ENCODE assay signal across 12 cellular contexts in the genomic region with DNA sequence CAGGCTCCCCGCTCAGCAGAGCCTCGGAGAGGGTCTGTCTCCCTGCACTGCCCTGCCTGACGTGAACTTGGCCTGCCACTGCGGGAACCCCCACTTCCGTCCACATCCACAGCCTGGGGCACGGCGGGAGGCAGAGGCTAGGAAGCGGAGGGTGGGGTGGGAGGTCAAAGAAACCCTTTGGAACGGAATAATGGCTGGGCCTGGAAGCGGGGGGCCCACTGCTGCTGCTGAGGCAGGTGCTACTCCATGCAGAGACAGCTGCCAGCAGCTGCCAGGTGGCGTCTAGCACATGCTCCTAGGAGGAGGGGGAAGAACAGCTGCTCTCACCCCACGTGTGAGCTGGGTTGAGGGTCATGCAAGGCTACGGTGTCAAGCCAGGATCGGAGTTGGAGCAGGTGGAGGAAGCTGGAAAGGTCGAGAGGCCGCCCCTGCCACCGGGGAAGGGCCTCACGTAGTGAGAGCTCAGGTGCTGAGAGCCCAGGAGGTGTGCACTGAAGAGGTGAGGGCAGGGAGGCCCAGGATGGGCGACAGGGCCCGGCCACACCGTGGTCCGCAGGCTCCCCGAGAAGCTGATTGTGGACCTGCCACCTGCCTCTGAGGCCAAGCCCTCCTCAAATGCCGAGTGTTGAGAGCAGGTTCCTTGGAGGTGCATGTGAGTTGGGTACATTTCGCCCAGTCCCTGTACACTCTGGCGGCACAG. TPM values are rescaled to one million over a fixed set of nuclear protein-coding genes. Genes with fewer than 3 reads are reported as not detected.
DNase-seq lines count a peak whose midpoint lies in the region; ATAC-seq, FAIRE-seq and TF ChIP-seq lines count a peak whose summit lies in the region.
"Had no signal": no experiment of that assay in that cellular context is flagged by ENCODE, and none has a peak within 500 bp of the region (broad histone marks: within the 10 kb centered on the region; RNA-seq: fewer than 3 reads in every experiment).

No MANE protein-coding gene starts in this region.

- H3K4me1 ChIP-seq in CD4-positive, alpha-beta memory T cell (ENCODE audit: insufficient read depth, low read length) = peaks cover 7% of the 10 kb centered on the region
- H3K4me1 ChIP-seq in kidney (ENCODE audit: control insufficient read depth in 1 of 2, insufficient read depth in 1 of 2, low read depth in 1 of 2, low read length in 2 of 2) = peaks cover 0 to 10% of the 10 kb centered on the region in 2 donors
- H3K4me1 ChIP-seq: foreskin keratinocyte had no signal

- no peaks in the 10 kb centered on the region for H3K9me3 Mint-ChIP-seq in WTC11
- no peaks in the 10 kb centered on the region for H3K9me3 Mint-ChIP-seq in type B pancreatic cell
- H3K9me3 Mint-ChIP-seq in CD4-positive, alpha-beta memory T cell = no peaks in the 10 kb centered on the region

- peaks cover 23% of the 10 kb centered on the region for H3K27me3 Mint-ChIP-seq in WTC11 (ENCODE audit: low read depth)
- peaks cover 5% of the 10 kb centered on the region for H3K27me3 Mint-ChIP-seq in type B pancreatic cell
- peaks cover 10% of the 10 kb centered on the region in 2 donors for H3K27me3 Mint-ChIP-seq in CD4-positive, alpha-beta memory T cell

- no peak overlapping the region for H3K4me3 ChIP-seq in CD4-positive, alpha-beta memory T cell (ENCODE audit: low read length in 2 of 2)
- no peak overlapping the region for H3K4me3 ChIP-seq in kidney (ENCODE audit: low read length in 2 of 2)
- H3K4me3 ChIP-seq: lung had no signal

- POLR2A ChIA-PET in WTC11 (lab: Charles Lee) = interaction anchor here (0.6 to 3.0 kb wide), 4 partner anchors 13 to 19 kb away, joined by 3 to 9 read pairs (median 4); partner anchors contain the start of gene FAAP100
- POLR2A ChIA-PET in CD4-positive, alpha-beta memory T cell (lab: Charles Lee; ENCODE audit: partially characterized antibody) = interaction anchor here (0.9 to 3.4 kb wide), 2 partner anchors 14 to 23 kb away, joined by 5 to 16 read pairs; partner anchors contain the start of gene FAAP100

- no peaks in the 10 kb centered on the region for H3K9me3 ChIP-seq in CD4-positive, alpha-beta memory T cell (ENCODE audit: control insufficient read depth in 1 of 2, low read length in 2 of 2)
- H3K9me3 ChIP-seq in kidney (ENCODE audit: control insufficient read depth in 1 of 2, low read length in 2 of 2) = no peaks in the 10 kb centered on the region

- H3K27ac ChIP-seq in CD4-positive, alpha-beta memory T cell (ENCODE audit: low read depth, low read length) = no peak overlapping the region
- no peak overlapping the region for H3K27ac ChIP-seq in kidney (ENCODE audit: low read depth in 2 of 2, low read length in 2 of 2)
- H3K27ac ChIP-seq: foreskin keratinocyte had no signal

- H3K4me3 Mint-ChIP-seq in WTC11 (no peak overlapping the region; the same call in 1 of the 2 replicates), type B pancreatic cell (peak overlapping the region; percentile 44)
- peak overlapping the region in 1 of 8 donors; percentile 73 for H3K4me3 Mint-ChIP-seq in CD4-positive, alpha-beta memory T cell

- ATAC-seq in Right ventricle myocardium inferior (no peak), Right ventricle myocardium superior (ENCODE audit: poor library complexity) (no peak), WTC11 (no peak; the same call in 1 of the 2 replicates)

- no peaks in the 10 kb centered on the region for H3K4me1 Mint-ChIP-seq in WTC11
- H3K4me1 Mint-ChIP-seq in type B pancreatic cell (ENCODE audit: unreplicated experiment) = peaks cover 4% of the 10 kb centered on the region
- H3K4me1 Mint-ChIP-seq in CD4-positive, alpha-beta memory T cell = no peaks in the 10 kb centered on the region

- TF ChIP-seq CTCF in WTC11 (IDR thresholded peaks at IDR 0.05) = no peak
- TF ChIP-seq CTCF in type B pancreatic cell (conservative IDR thresholded peaks at IDR 0.05) = peak; percentile 10
- no peak for TF ChIP-seq CTCF in kidney (IDR thresholded peaks at IDR 0.05; ENCODE audit: borderline replicate concordance, extremely low read depth, insufficient read depth)

- H3K27me3 ChIP-seq in CD4-positive, alpha-beta memory T cell (ENCODE audit: insufficient read depth, low read length) = peaks cover 3% of the 10 kb centered on the region

- FAIRE-seq in kidney (lab: Jason Lieb, UNC) = no peak
- FAIRE-seq: TTC549 had no signal

- H3K36me3 Mint-ChIP-seq in WTC11 (no peaks in the 10 kb centered on the region), type B pancreatic cell (no peaks in the 10 kb centered on the region)
- H3K36me3 Mint-ChIP-seq in CD4-positive, alpha-beta memory T cell = peaks cover 9 to 11% of the 10 kb centered on the region in 2 donors

- CTCF ChIA-PET in WTC11 (lab: Charles Lee) = interaction anchor here (0.6 to 3.3 kb wide), 13 partner anchors 11 to 283 kb away, joined by 3 to 31 read pairs (median 4); partner anchors contain the start of genes BAHCC1, FAAP100 and SLC38A10
- CTCF ChIA-PET in CD4-positive, alpha-beta memory T cell (lab: Charles Lee; ENCODE audit: partially characterized antibody) = interaction anchor here (0.7 to 2.3 kb wide), 3 partner anchors 19 to 396 kb away, joined by 3 to 9 read pairs (median 3); no protein-coding TSS in a partner anchor

- peak overlapping the region; percentile 48; the same call in 1 of the 2 replicates for H3K27ac Mint-ChIP-seq in WTC11
- peak overlapping the region; percentile 90 for H3K27ac Mint-ChIP-seq in type B pancreatic cell
- no peak overlapping the region for H3K27ac Mint-ChIP-seq in CD4-positive, alpha-beta memory T cell

- DNase-seq in Right ventricle myocardium inferior (ENCODE audit: missing footprints) (peak; percentile 51), Right ventricle myocardium superior (no peak), NCI-H2171 treated with DMSO at 0.1 percent for 48 hours (lab: John Stamatoyannopoulos, UW) (peak; percentile 98), WTC11 (ENCODE audit: low spot score) (no peak), type B pancreatic cell (ENCODE audit: extremely low spot score, unreplicated experiment) (no peak), NCI-H446 (lab: John Stamatoyannopoulos, UW) (no peak), kidney (no peak)
- no peak for DNase-seq in CD4-positive, alpha-beta memory T cell
- DNase-seq: cerebellar nuclear complex, foreskin keratinocyte had no signal

- H3K36me3 ChIP-seq in CD4-positive, alpha-beta memory T cell (ENCODE audit: insufficient read depth, low read length) = peaks cover 5% of the 10 kb centered on the region
- H3K36me3 ChIP-seq in kidney (ENCODE audit: control insufficient read depth in 1 of 2, insufficient read depth in 2 of 2, low read length in 2 of 2) = no peaks in the 10 kb centered on the region

- intact Hi-C loops in Right ventricle myocardium inferior (cut with DNase I) = loop anchor here (5.0 kb wide), 1 partner anchor 286 kb away; no protein-coding TSS in a partner anchor
- intact Hi-C loops in Right ventricle myocardium superior (cut with DNase I) = no loop called here
- intact Hi-C loops in CD4-positive, alpha-beta memory T cell (cut with micrococcal nuclease) = loop anchor here (5.0 kb wide), 1 partner anchor 286 kb away; no protein-coding TSS in a partner anchor
- intact Hi-C loops in kidney (cut with DNase I) = no loop called here

- no peak overlapping the region for H3K9ac ChIP-seq in kidney (ENCODE audit: low read length in 2 of 2)

TF ChIP-seq in WTC11, 78 proteins besides CTCF, POLR2A, EP300 and RAD21 (continues in another document):
- TF ChIP-seq E2F5 (CRISPR knock-in tag; IDR thresholded peaks at IDR 0.05) (no peak), PRRX2 (CRISPR knock-in tag; IDR thresholded peaks at IDR 0.05) (0 out of 2 replicates have a peak, but pooled peaks have one; percentile 33)
- TF ChIP-seq, protein P1, sequence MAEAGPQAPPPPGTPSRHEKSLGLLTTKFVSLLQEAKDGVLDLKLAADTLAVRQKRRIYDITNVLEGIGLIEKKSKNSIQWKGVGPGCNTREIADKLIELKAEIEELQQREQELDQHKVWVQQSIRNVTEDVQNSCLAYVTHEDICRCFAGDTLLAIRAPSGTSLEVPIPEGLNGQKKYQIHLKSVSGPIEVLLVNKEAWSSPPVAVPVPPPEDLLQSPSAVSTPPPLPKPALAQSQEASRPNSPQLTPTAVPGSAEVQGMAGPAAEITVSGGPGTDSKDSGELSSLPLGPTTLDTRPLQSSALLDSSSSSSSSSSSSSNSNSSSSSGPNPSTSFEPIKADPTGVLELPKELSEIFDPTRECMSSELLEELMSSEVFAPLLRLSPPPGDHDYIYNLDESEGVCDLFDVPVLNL (CRISPR knock-in tag; IDR thresholded peaks at IDR 0.05; ENCODE audit: borderline replicate concordance, low read depth) = no peak

RNA-seq across cellular contexts. Expression of gene FSCN2, which starts 9.8 kb away (rescaled TPM):
- total RNA-seq in Right ventricle myocardium inferior (0.19 TPM), Right ventricle myocardium superior (0.19 TPM), WTC11 (2021) (0.31 to 0.89 TPM (median 0.46 TPM) in 3 replicates), type B pancreatic cell (ENCODE audit: low replicate concordance) (3.6 and 3.8 TPM in 2 replicates), kidney (3.8 TPM)
- 1 to 10 TPM in 1 of 2 experiments, under 1 TPM in 1; 0.75 to 1.0 TPM for total RNA-seq in CD4-positive, alpha-beta memory T cell
- under 1 TPM in 1 of 2 donors, not detected in 1; 0.20 TPM for polyA plus RNA-seq in CD4-positive, alpha-beta memory T cell
- polyA plus RNA-seq in kidney (ENCODE audit: insufficient read depth, low read depth, low replicate concordance) = 0.26 TPM
- total RNA-seq: foreskin keratinocyte had no signal
- polyA plus RNA-seq: foreskin keratinocyte had no signal

RNA-seq across cellular contexts. Expression of gene FAAP100, which starts 14.1 kb away (rescaled TPM):
- 14.8 TPM for total RNA-seq in Right ventricle myocardium inferior
- total RNA-seq in Right ventricle myocardium superior = 13.0 TPM
- 44.7 to 54.7 TPM (median 47.8 TPM) in 3 replicates for total RNA-seq in WTC11 (2021)
- 33.5 and 44.7 TPM in 2 replicates for total RNA-seq in type B pancreatic cell (ENCODE audit: low replicate concordance)
- total RNA-seq in CD4-positive, alpha-beta memory T cell = 10 to 100 TPM; 51.0 to 56.0 TPM
- polyA plus RNA-seq in CD4-positive, alpha-beta memory T cell = 10 to 100 TPM in 1 of 2 donors, 1 to 10 TPM in 1; 8.5 to 16.8 TPM
- total RNA-seq in kidney = 28.6 TPM
- 13.2 TPM for polyA plus RNA-seq in kidney (ENCODE audit: insufficient read depth, low read depth, low replicate concordance)

RNA-seq across cellular contexts. Expression of gene ACTG1, which starts 25.4 kb away (rescaled TPM):
- 468 TPM for total RNA-seq in Right ventricle myocardium inferior
- 369 TPM for total RNA-seq in Right ventricle myocardium superior
- total RNA-seq in WTC11 (2021) = 3,338 to 3,455 TPM (median 3,348 TPM) in 3 replicates
- total RNA-seq in type B pancreatic cell (ENCODE audit: low replicate concordance) = 3,089 and 3,451 TPM in 2 replicates
- 1,000 to 10,000 TPM; 1,031 to 1,038 TPM for total RNA-seq in CD4-positive, alpha-beta memory T cell
- 1,000 to 10,000 TPM; 1,338 to 1,651 TPM for polyA plus RNA-seq in CD4-positive, alpha-beta memory T cell
- 2,632 TPM for total RNA-seq in kidney
- polyA plus RNA-seq in kidney (ENCODE audit: insufficient read depth, low read depth, low replicate concordance) = 1,350 TPM

Comparison
In these comparisons a context has a peak if more than half of its experiments do, and no peak if none do; other contexts are left out.
1. DNase-seq: peak in Right ventricle myocardium inferior (single experiment) and NCI-H2171 treated with DMSO at 0.1 percent for 48 hours (single experiment); none in Right ventricle myocardium superior (single experiment), WTC11 (single experiment), type B pancreatic cell (single experiment), NCI-H446 (0 of 2), CD4-positive, alpha-beta memory T cell (0 of 5) and kidney (single experiment).
2. intact Hi-C loops: an anchor here in Right ventricle myocardium inferior (5.0 kb wide) and CD4-positive, alpha-beta memory T cell (5.0 kb wide); none called in Right ventricle myocardium superior and kidney.
3. H3K27ac Mint-ChIP-seq: peak in WTC11 (single experiment) and type B pancreatic cell (single experiment); none in CD4-positive, alpha-beta memory T cell (0 of 7).